Comparison of ENCODE assay signal across 7 cellular contexts in the genomic region with DNA sequence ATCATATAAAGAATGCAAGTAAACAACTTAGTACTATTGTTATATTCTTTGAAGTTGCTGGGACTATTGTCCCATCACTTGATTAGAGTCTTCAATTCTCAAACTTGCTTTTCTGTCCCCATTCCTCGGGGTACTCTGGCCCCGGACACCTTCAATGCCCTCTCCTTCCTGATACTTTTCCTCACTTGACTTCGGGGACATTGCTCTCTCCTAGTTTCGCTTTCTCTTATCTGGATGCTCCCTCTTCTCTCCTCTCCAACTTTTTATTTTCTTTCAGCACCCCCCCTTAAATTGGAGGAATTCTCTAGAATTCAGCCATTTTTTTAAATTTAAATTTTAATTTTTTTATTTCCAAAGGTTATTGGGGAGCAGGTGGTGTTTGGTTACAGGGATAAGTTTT.
"Had no signal": no experiment of that assay in that cellular context is flagged by ENCODE, and none has a peak within 500 bp of the region (broad histone marks: within the 10 kb centered on the region; RNA-seq: fewer than 3 reads in every experiment).

No MANE protein-coding gene starts in this region.

- DNase-seq: GDM1, GF-D8 had no signal

- ATAC-seq: GM12878 had no signal

- FAIRE-seq: GM12878, GM12891, GM12892, GM18507, GM19239 had no signal

- H3K4me3 ChIP-seq: GM12878 had no signal
